Comparison of ENCODE assay signal across 23 cellular contexts in genomic region chr5:138372653-138373052, GRCh38. TPM values are rescaled to one million over a fixed set of nuclear protein-coding genes. Genes with fewer than 3 reads are reported as not detected.
"Had no signal": no experiment of that assay in that cellular context is flagged by ENCODE, and none has a peak within 500 bp of the region (broad histone marks: within the 10 kb centered on the region; RNA-seq: fewer than 3 reads in every experiment).

No MANE protein-coding gene starts in this region.

- H3K9me3 ChIP-seq: colonic mucosa, lower lobe of right lung, right atrium auricular region, tibial artery had no signal

- H3K4me3 Mint-ChIP-seq: activated CD4-positive, alpha-beta T cell treated with anti-CD3 and anti-CD28 coated beads, Interleukin-2, amount 10 ng/mL, durations not matched to agents 24 days and 14 days; activated CD8-positive, alpha-beta T cell treated with anti-CD3 and anti-CD28 coated beads, Interleukin-2, amount 10 ng/mL, durations not matched to agents 7 days and 5 days; activated T-helper 1 cell treated with anti-CD3 and anti-CD28 coated beads, Interleukin-12 subunit alpha, Interleukin-12 subunit beta, Interleukin-2, Interleukin-4 antibody, amounts not matched to agents 30 ng/mL and 10 ng/mL and 1 ng/mL, durations not matched to agents 14 hours and 24 hours and 36 hours; natural killer cell had no signal

- ATAC-seq: activated CD8-positive, alpha-beta T cell treated with anti-CD3 and anti-CD28 coated beads, Interleukin-2, amount 10 ng/mL, durations not matched to agents 7 days and 5 days; left colon; lower lobe of right lung; natural killer cell had no signal

- H3K27me3 Mint-ChIP-seq: activated CD4-positive, alpha-beta T cell treated with anti-CD3 and anti-CD28 coated beads, Interleukin-2, amount 10 ng/mL, durations not matched to agents 24 days and 14 days had no signal

- H3K9me3 Mint-ChIP-seq: activated CD4-positive, alpha-beta T cell treated with anti-CD3 and anti-CD28 coated beads, Interleukin-2, amount 10 ng/mL, durations not matched to agents 24 days and 14 days; activated T-helper 1 cell treated with anti-CD3 and anti-CD28 coated beads, Interleukin-12 subunit alpha, Interleukin-12 subunit beta, Interleukin-2, Interleukin-4 antibody, amounts not matched to agents 30 ng/mL and 10 ng/mL and 1 ng/mL, durations not matched to agents 14 hours and 24 hours and 36 hours; natural killer cell had no signal

- H3K4me1 ChIP-seq: colonic mucosa had no signal

- DNase-seq: activated CD4-positive, alpha-beta T cell treated with anti-CD3 and anti-CD28 coated beads, Interleukin-2, amount 10 ng/mL, durations not matched to agents 24 days and 14 days; activated CD8-positive, alpha-beta T cell treated with anti-CD3 and anti-CD28 coated beads, Interleukin-2, amount 10 ng/mL, durations not matched to agents 7 days and 5 days; anterior cingulate cortex; brain microvascular endothelial cell; central memory CD4-positive, alpha-beta T cell; colonic mucosa; erythroblast; foreskin melanocyte; hypothalamus; islet precursor cell; left colon; lower lobe of right lung; natural killer cell; occipital lobe; stimulated activated CD4-positive, alpha-beta T cell treated with anti-CD3 and anti-CD28 coated beads, Interleukin-12 subunit alpha, Interleukin-12 subunit beta, amount 100 ng/mL, for 4 hours; stimulated activated CD4-positive, alpha-beta T cell treated with anti-CD3 and anti-CD28 coated beads, Interleukin-1b, Interleukin-23, amount 100 ng/mL, for 48 hours; stimulated activated naive CD8-positive, alpha-beta T cell treated with anti-CD3 and anti-CD28 coated beads, Interleukin-15, Interleukin-2, amounts not matched to agents 100 U/mL and 50 U/mL, for 24 hours; substantia nigra; tibial artery had no signal

- H3K36me3 ChIP-seq: colonic mucosa had no signal

- H3K27ac Mint-ChIP-seq: activated CD4-positive, alpha-beta T cell treated with anti-CD3 and anti-CD28 coated beads, Interleukin-2, amount 10 ng/mL, durations not matched to agents 24 days and 14 days; activated CD8-positive, alpha-beta T cell treated with anti-CD3 and anti-CD28 coated beads, Interleukin-2, amount 10 ng/mL, durations not matched to agents 7 days and 5 days; activated T-helper 1 cell treated with anti-CD3 and anti-CD28 coated beads, Interleukin-12 subunit alpha, Interleukin-12 subunit beta, Interleukin-2, Interleukin-4 antibody, amounts not matched to agents 30 ng/mL and 10 ng/mL and 1 ng/mL, durations not matched to agents 14 hours and 24 hours and 36 hours had no signal

- H3K4me3 ChIP-seq: colonic mucosa, lower lobe of right lung, right atrium auricular region, tibial artery had no signal

- H3K27me3 ChIP-seq: brain microvascular endothelial cell, colonic mucosa, right atrium auricular region, tibial artery had no signal

- H3K36me3 Mint-ChIP-seq: natural killer cell had no signal

- H3K27ac ChIP-seq: brain microvascular endothelial cell, colonic mucosa, lower lobe of right lung, right atrium auricular region, tibial artery had no signal

RNA-seq across cellular contexts. Expression of gene CDC25C, which starts 41.0 kb away (rescaled TPM):
- total RNA-seq: mesenteric fat pad, posterior vena cava had no signal
